ENCODE assay signal across 10 cellular contexts in genomic region chr17:50371526-50371925, GRCh38. TPM values are rescaled to one million over a fixed set of nuclear protein-coding genes. Genes with fewer than 3 reads are reported as not detected.
DNase-seq lines count a peak whose midpoint lies in the region; ATAC-seq and TF ChIP-seq lines count a peak whose summit lies in the region.
"Had no signal": no experiment of that assay in that cellular context is flagged by ENCODE, and none has a peak within 500 bp of the region (broad histone marks: within the 10 kb centered on the region; RNA-seq: fewer than 3 reads in every experiment).

No MANE protein-coding gene starts in this region.

- H3K4me1 Mint-ChIP-seq in activated T-cell treated with anti-CD3 and anti-CD28 coated beads, Interleukin-2, amount 50 U/mL, for 72 hours (ENCODE audit: low read depth) = peaks cover 33% of the 10 kb centered on the region
- H3K4me1 Mint-ChIP-seq in WTC11 (peaks cover 22% of the 10 kb centered on the region), glutamatergic neuron (ENCODE audit: low read depth, unreplicated experiment) (peaks cover 15% of the 10 kb centered on the region)
- H3K4me1 Mint-ChIP-seq in stimulated activated naive B cell treated with anti-CD40 and anti-IgM and Interleukin-4, amounts not matched to agents 10 μg/mL and 1 μg/mL and 100 μg/mL, for 72 hours = peaks cover 17 to 19% of the 10 kb centered on the region in 2 donors

- no peak for DNase-seq in activated T-cell treated with anti-CD3 and anti-CD28 coated beads, Interleukin-2, amount 50 U/mL, for 72 hours
- DNase-seq in activated T-cell treated with anti-CD3 and anti-CD28 coated beads for 4 hours (no peak), WTC11 (ENCODE audit: low spot score) (no peak), glutamatergic neuron (no peak), HK-2 (ENCODE audit: unreplicated experiment) (no peak), NCI-H2227 treated with DMSO at 0.1 percent for 48 hours (lab: John Stamatoyannopoulos, UW) (no peak), cortex of kidney (lab: John Stamatoyannopoulos, UW) (no peak)
- DNase-seq in stimulated activated naive B cell treated with anti-CD40 and anti-IgM and Interleukin-4, amounts not matched to agents 10 μg/mL and 1 μg/mL and 100 μg/mL, for 72 hours = no peak
- DNase-seq: activated CD8-positive, alpha-beta memory T cell treated with anti-CD3 and anti-CD28 coated beads, Interleukin-2, amount 50 U/mL, for 48 hours; mucosa of descending colon had no signal

- H3K4me3 Mint-ChIP-seq in activated T-cell treated with anti-CD3 and anti-CD28 coated beads, Interleukin-2, amount 50 U/mL, for 72 hours = peak overlapping the region; percentile 94 to 99
- peak overlapping the region; percentile 99 for H3K4me3 Mint-ChIP-seq in WTC11
- peak overlapping the region; percentile 100 for H3K4me3 Mint-ChIP-seq in glutamatergic neuron (ENCODE audit: unreplicated experiment)
- H3K4me3 Mint-ChIP-seq in stimulated activated naive B cell treated with anti-CD40 and anti-IgM and Interleukin-4, amounts not matched to agents 10 μg/mL and 1 μg/mL and 100 μg/mL, for 72 hours = peak overlapping the region; percentile 95 to 98

- H3K27ac Mint-ChIP-seq in activated T-cell treated with anti-CD3 and anti-CD28 coated beads, Interleukin-2, amount 50 U/mL, for 72 hours = peak overlapping the region; percentile 97
- H3K27ac Mint-ChIP-seq in WTC11 = peak overlapping the region; percentile 89
- peak overlapping the region; percentile 9 for H3K27ac Mint-ChIP-seq in glutamatergic neuron (ENCODE audit: unreplicated experiment)
- H3K27ac Mint-ChIP-seq in stimulated activated naive B cell treated with anti-CD40 and anti-IgM and Interleukin-4, amounts not matched to agents 10 μg/mL and 1 μg/mL and 100 μg/mL, for 72 hours = no peak overlapping the region

- no peaks in the 10 kb centered on the region for H3K9me3 Mint-ChIP-seq in activated T-cell treated with anti-CD3 and anti-CD28 coated beads, Interleukin-2, amount 50 U/mL, for 72 hours
- H3K9me3 Mint-ChIP-seq in WTC11 (no peaks in the 10 kb centered on the region), glutamatergic neuron (ENCODE audit: unreplicated experiment) (peaks cover 8% of the 10 kb centered on the region)
- no peaks in the 10 kb centered on the region for H3K9me3 Mint-ChIP-seq in stimulated activated naive B cell treated with anti-CD40 and anti-IgM and Interleukin-4, amounts not matched to agents 10 μg/mL and 1 μg/mL and 100 μg/mL, for 72 hours

- TF ChIP-seq CTCF in WTC11 (IDR thresholded peaks at IDR 0.05) = no peak
- no peak for TF ChIP-seq CTCF in glutamatergic neuron (IDR thresholded peaks at IDR 0.05; ENCODE audit: partially characterized antibody, unreplicated experiment)

- no peak for ATAC-seq in activated T-cell treated with anti-CD3 and anti-CD28 coated beads, Interleukin-2, amount 50 U/mL, for 72 hours (replicated peaks in 1 of 2)
- ATAC-seq in WTC11 = no peak
- ATAC-seq in stimulated activated naive B cell treated with anti-CD40 and anti-IgM and Interleukin-4, amounts not matched to agents 10 μg/mL and 1 μg/mL and 100 μg/mL, for 72 hours (replicated peaks) = no peak
- ATAC-seq: mucosa of descending colon had no signal

- H3K27me3 Mint-ChIP-seq in activated T-cell treated with anti-CD3 and anti-CD28 coated beads, Interleukin-2, amount 50 U/mL, for 72 hours (ENCODE audit: low read depth) = no peaks in the 10 kb centered on the region
- no peaks in the 10 kb centered on the region for H3K27me3 Mint-ChIP-seq in WTC11 (ENCODE audit: low read depth)
- peaks cover 5% of the 10 kb centered on the region for H3K27me3 Mint-ChIP-seq in glutamatergic neuron (ENCODE audit: unreplicated experiment)
- H3K27me3 Mint-ChIP-seq in stimulated activated naive B cell treated with anti-CD40 and anti-IgM and Interleukin-4, amounts not matched to agents 10 μg/mL and 1 μg/mL and 100 μg/mL, for 72 hours = no peaks in the 10 kb centered on the region

- POLR2A ChIA-PET in WTC11 (lab: Charles Lee) = no interaction called here

- H3K36me3 Mint-ChIP-seq in activated T-cell treated with anti-CD3 and anti-CD28 coated beads, Interleukin-2, amount 50 U/mL, for 72 hours (ENCODE audit: insufficient read depth in 2 of 2) = peaks cover 9 to 36% of the 10 kb centered on the region in 2 donors
- H3K36me3 Mint-ChIP-seq in WTC11 = peaks cover 52% of the 10 kb centered on the region
- no peaks in the 10 kb centered on the region for H3K36me3 Mint-ChIP-seq in glutamatergic neuron (ENCODE audit: unreplicated experiment)
- peaks cover 23 to 36% of the 10 kb centered on the region in 2 donors for H3K36me3 Mint-ChIP-seq in stimulated activated naive B cell treated with anti-CD40 and anti-IgM and Interleukin-4, amounts not matched to agents 10 μg/mL and 1 μg/mL and 100 μg/mL, for 72 hours

- CTCF ChIA-PET in WTC11 (lab: Charles Lee) = interaction anchor here (2.0 to 3.4 kb wide), 2 partner anchors 10 to 26 kb away, joined by 8 to 16 read pairs; partner anchors contain the start of gene LRRC59

TF ChIP-seq in WTC11, 78 proteins besides CTCF, POLR2A, EP300 and RAD21 (continues in another document):
- TF ChIP-seq IRF2 (CRISPR knock-in tag; IDR thresholded peaks at IDR 0.05; ENCODE audit: borderline replicate concordance, low read depth) (no peak), NFE2L1 (CRISPR knock-in tag; IDR thresholded peaks at IDR 0.05) (no peak), FOXP1 (CRISPR knock-in tag; IDR thresholded peaks at IDR 0.05; ENCODE audit: borderline replicate concordance) (no peak), NFATC4 (CRISPR knock-in tag; IDR thresholded peaks at IDR 0.05) (no peak), MYBL2 (CRISPR knock-in tag; IDR thresholded peaks at IDR 0.05) (no peak), RELA (CRISPR knock-in tag; IDR thresholded peaks at IDR 0.05; ENCODE audit: borderline replicate concordance) (no peak), CDX4 (CRISPR knock-in tag; IDR thresholded peaks at IDR 0.05; ENCODE audit: borderline replicate concordance) (no peak), MAX (CRISPR knock-in tag; IDR thresholded peaks at IDR 0.05) (no peak)
- TF ChIP-seq, protein P1, sequence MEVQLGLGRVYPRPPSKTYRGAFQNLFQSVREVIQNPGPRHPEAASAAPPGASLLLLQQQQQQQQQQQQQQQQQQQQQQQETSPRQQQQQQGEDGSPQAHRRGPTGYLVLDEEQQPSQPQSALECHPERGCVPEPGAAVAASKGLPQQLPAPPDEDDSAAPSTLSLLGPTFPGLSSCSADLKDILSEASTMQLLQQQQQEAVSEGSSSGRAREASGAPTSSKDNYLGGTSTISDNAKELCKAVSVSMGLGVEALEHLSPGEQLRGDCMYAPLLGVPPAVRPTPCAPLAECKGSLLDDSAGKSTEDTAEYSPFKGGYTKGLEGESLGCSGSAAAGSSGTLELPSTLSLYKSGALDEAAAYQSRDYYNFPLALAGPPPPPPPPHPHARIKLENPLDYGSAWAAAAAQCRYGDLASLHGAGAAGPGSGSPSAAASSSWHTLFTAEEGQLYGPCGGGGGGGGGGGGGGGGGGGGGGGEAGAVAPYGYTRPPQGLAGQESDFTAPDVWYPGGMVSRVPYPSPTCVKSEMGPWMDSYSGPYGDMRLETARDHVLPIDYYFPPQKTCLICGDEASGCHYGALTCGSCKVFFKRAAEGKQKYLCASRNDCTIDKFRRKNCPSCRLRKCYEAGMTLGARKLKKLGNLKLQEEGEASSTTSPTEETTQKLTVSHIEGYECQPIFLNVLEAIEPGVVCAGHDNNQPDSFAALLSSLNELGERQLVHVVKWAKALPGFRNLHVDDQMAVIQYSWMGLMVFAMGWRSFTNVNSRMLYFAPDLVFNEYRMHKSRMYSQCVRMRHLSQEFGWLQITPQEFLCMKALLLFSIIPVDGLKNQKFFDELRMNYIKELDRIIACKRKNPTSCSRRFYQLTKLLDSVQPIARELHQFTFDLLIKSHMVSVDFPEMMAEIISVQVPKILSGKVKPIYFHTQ (CRISPR knock-in tag; IDR thresholded peaks at IDR 0.05) = no peak
- TF ChIP-seq, protein P2, sequence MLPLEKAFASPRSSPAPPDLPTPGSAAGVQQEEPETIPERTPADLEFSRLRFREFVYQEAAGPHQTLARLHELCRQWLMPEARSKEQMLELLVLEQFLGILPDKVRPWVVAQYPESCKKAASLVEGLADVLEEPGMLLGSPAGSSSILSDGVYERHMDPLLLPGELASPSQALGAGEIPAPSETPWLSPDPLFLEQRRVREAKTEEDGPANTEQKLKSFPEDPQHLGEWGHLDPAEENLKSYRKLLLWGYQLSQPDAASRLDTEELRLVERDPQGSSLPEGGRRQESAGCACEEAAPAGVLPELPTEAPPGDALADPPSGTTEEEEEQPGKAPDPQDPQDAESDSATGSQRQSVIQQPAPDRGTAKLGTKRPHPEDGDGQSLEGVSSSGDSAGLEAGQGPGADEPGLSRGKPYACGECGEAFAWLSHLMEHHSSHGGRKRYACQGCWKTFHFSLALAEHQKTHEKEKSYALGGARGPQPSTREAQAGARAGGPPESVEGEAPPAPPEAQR (CRISPR knock-in tag; IDR thresholded peaks at IDR 0.05) = no peak

RNA-seq across cellular contexts. Expression of gene MRPL27, which starts 1.5 kb away (rescaled TPM):
- 10 to 100 TPM; 44.6 to 45.9 TPM for total RNA-seq in activated T-cell treated with anti-CD3 and anti-CD28 coated beads, Interleukin-2, amount 50 U/mL, for 72 hours
- 66.7 to 80.5 TPM (median 69.8 TPM) in 3 replicates for total RNA-seq in WTC11 (2021)
- 77.2 TPM for total RNA-seq in glutamatergic neuron (ENCODE audit: unreplicated experiment)

RNA-seq across cellular contexts. Expression of gene EME1, which starts 1.5 kb away (rescaled TPM):
- 10 to 100 TPM; 42.9 to 43.1 TPM for total RNA-seq in activated T-cell treated with anti-CD3 and anti-CD28 coated beads, Interleukin-2, amount 50 U/mL, for 72 hours
- total RNA-seq in WTC11 (2021) = 22.8 to 27.1 TPM (median 24.9 TPM) in 3 replicates
- 4.7 TPM for total RNA-seq in glutamatergic neuron (ENCODE audit: unreplicated experiment)

RNA-seq across cellular contexts. Expression of gene XYLT2, which starts 25.6 kb away (rescaled TPM):
- total RNA-seq in activated T-cell treated with anti-CD3 and anti-CD28 coated beads, Interleukin-2, amount 50 U/mL, for 72 hours = 10 to 100 TPM; 24.2 to 43.8 TPM
- 35.7 to 39.7 TPM (median 37.9 TPM) in 3 replicates for total RNA-seq in WTC11 (2021)
- 11.0 TPM for total RNA-seq in glutamatergic neuron (ENCODE audit: unreplicated experiment)

RNA-seq across cellular contexts. Expression of gene LRRC59, which starts 25.8 kb away (rescaled TPM):
- total RNA-seq in activated T-cell treated with anti-CD3 and anti-CD28 coated beads, Interleukin-2, amount 50 U/mL, for 72 hours = 10 to 100 TPM; 57.6 to 63.6 TPM
- total RNA-seq in WTC11 (2021) (89.3 to 108 TPM (median 90.4 TPM) in 3 replicates), glutamatergic neuron (ENCODE audit: unreplicated experiment) (73.9 TPM)

RNA-seq across cellular contexts. Expression of gene ACSF2, which starts 54.5 kb away (rescaled TPM):
- total RNA-seq in activated T-cell treated with anti-CD3 and anti-CD28 coated beads, Interleukin-2, amount 50 U/mL, for 72 hours = 10 to 100 TPM; 30.2 to 43.0 TPM
- total RNA-seq in WTC11 (2021) (19.1 to 19.9 TPM (median 19.7 TPM) in 3 replicates), glutamatergic neuron (ENCODE audit: unreplicated experiment) (52.2 TPM)
